ENCODE assay signal across 20 cellular contexts in the genomic region with DNA sequence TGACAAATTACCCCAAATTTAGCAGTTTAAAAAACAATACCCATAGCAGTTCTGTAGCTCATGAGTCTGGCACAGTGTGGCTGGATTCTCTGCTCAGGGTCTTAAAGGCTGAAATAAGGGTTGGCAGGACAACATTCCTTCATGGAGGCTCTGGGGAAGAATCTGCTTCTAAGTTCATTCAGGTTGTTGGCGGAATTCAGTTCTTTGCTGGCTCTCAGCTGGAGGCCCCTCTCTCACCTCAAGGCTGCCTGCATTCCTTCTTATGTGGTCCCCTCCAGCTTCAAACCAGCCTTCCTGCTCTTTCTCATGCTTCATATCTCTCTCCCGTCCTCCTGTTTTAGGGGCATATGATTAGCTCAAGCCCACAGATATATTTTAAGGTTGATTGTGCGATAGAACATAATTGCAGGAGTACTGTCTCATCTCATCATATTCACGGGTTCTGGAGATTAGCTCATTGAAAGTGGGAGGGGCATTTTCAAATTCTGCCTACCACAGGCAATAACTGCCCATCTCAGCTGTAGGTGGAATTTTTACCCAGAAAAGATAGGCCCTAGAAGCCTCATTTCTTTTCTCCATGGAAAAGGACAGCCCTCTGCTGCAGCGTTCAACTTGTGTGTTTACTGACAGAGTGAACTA. TPM values are rescaled to one million over a fixed set of nuclear protein-coding genes. Genes with fewer than 3 reads are reported as not detected.
DNase-seq lines count a peak whose midpoint lies in the region; ATAC-seq, FAIRE-seq and TF ChIP-seq lines count a peak whose summit lies in the region.
"Had no signal": no experiment of that assay in that cellular context is flagged by ENCODE, and none has a peak within 500 bp of the region (broad histone marks: within the 10 kb centered on the region; RNA-seq: fewer than 3 reads in every experiment).

No MANE protein-coding gene starts in this region.

- H3K27ac ChIP-seq in endothelial cell of umbilical vein (ENCODE audit: insufficient read depth, low read depth, low read length) (no peak overlapping the region), neutrophil (peak overlapping the region; percentile 79)
- H3K27ac ChIP-seq: epithelial cell of prostate, testis, WERI-Rb-1 had no signal

- H3K27me3 ChIP-seq in endothelial cell of umbilical vein (ENCODE audit: control insufficient read depth in 2 of 2, insufficient read depth in 2 of 2, low read length in 2 of 2) = no peaks in the 10 kb centered on the region
- H3K27me3 ChIP-seq in neutrophil = no peaks in the 10 kb centered on the region
- H3K27me3 ChIP-seq: gastroesophageal sphincter, testis had no signal

- no peaks in the 10 kb centered on the region for H3K9me1 ChIP-seq in endothelial cell of umbilical vein (replicated peaks; ENCODE audit: control insufficient read depth, extremely low read depth, insufficient read depth, low read length)

- intact Hi-C loops in activated naive CD4-positive, alpha-beta T cell treated with anti-CD3 and anti-CD28 coated beads for 36 hours (cut with micrococcal nuclease) = no loop called here
- intact Hi-C loops in endothelial cell of umbilical vein (cut with micrococcal nuclease) = no loop called here

- peaks cover 9% of the 10 kb centered on the region for H3K4me1 Mint-ChIP-seq in activated naive CD4-positive, alpha-beta T cell treated with anti-CD3 and anti-CD28 coated beads for 36 hours (ENCODE audit: low read depth)
- peaks cover 35% of the 10 kb centered on the region for H3K4me1 Mint-ChIP-seq in WTC11

- H3K4me3 Mint-ChIP-seq in activated naive CD4-positive, alpha-beta T cell treated with anti-CD3 and anti-CD28 coated beads for 36 hours = no peak overlapping the region
- no peak overlapping the region for H3K4me3 Mint-ChIP-seq in WTC11

- H4K20me1 ChIP-seq in endothelial cell of umbilical vein (replicated peaks; ENCODE audit: control insufficient read depth, extremely low read depth, insufficient read depth, low read length) = peaks cover 3% of the 10 kb centered on the region

- CTCF ChIA-PET in activated naive CD4-positive, alpha-beta T cell treated with anti-CD3 and anti-CD28 coated beads for 36 hours (lab: Charles Lee) = interaction anchor here (0.7 to 1.8 kb wide), 4 partner anchors 11 to 103 kb away, joined by 3 to 4 read pairs (median 3); no protein-coding TSS in a partner anchor
- CTCF ChIA-PET in WTC11 (lab: Charles Lee) (interaction anchor here (0.7 to 2.5 kb wide), 10 partner anchors 17 to 233 kb away, joined by 3 to 19 read pairs (median 5); no protein-coding TSS in a partner anchor), endothelial cell of umbilical vein (lab: Charles Lee) (interaction anchor here (0.8 to 1.4 kb wide), 2 partner anchors 27 to 63 kb away, joined by 3 to 5 read pairs; no protein-coding TSS in a partner anchor)

- no peak overlapping the region for H3K9ac ChIP-seq in endothelial cell of umbilical vein (replicated peaks; ENCODE audit: extremely low read depth, insufficient read depth, low read length)

- TF ChIP-seq CTCF in WTC11 (IDR thresholded peaks at IDR 0.05) (no peak), endothelial cell of umbilical vein (IDR thresholded peaks at IDR 0.05; ENCODE audit: extremely low read depth in 1 of 2, insufficient read depth in 1 of 2, low read depth in 1 of 2, low read length in 2 of 2) (no peak), neutrophil (IDR thresholded peaks at IDR 0.05) (no peak)

- no peak overlapping the region for H2AFZ ChIP-seq in endothelial cell of umbilical vein (ENCODE audit: low read depth, low read length)

- H3K36me3 Mint-ChIP-seq in activated naive CD4-positive, alpha-beta T cell treated with anti-CD3 and anti-CD28 coated beads for 36 hours (ENCODE audit: low read depth) = peaks cover 21% of the 10 kb centered on the region
- H3K36me3 Mint-ChIP-seq in WTC11 = peaks cover 45% of the 10 kb centered on the region

- no peak overlapping the region for H3K4me3 ChIP-seq in endothelial cell of umbilical vein (replicated peaks in 1 of 3; ENCODE audit: insufficient read depth in 1 of 3, low read depth in 1 of 3, low read length in 3 of 3)
- no peak overlapping the region for H3K4me3 ChIP-seq in neutrophil (ENCODE audit: low read depth in 1 of 2, low read length in 1 of 2)
- H3K4me3 ChIP-seq: gastroesophageal sphincter, psoas muscle, testis had no signal

- H3K9me3 Mint-ChIP-seq in activated naive CD4-positive, alpha-beta T cell treated with anti-CD3 and anti-CD28 coated beads for 36 hours = no peaks in the 10 kb centered on the region
- H3K9me3 Mint-ChIP-seq in WTC11 = no peaks in the 10 kb centered on the region

- no peaks in the 10 kb centered on the region for H3K27me3 Mint-ChIP-seq in activated naive CD4-positive, alpha-beta T cell treated with anti-CD3 and anti-CD28 coated beads for 36 hours (ENCODE audit: low read depth)
- no peaks in the 10 kb centered on the region for H3K27me3 Mint-ChIP-seq in WTC11 (ENCODE audit: low read depth)

- ATAC-seq in WTC11 = peak; percentile 50
- ATAC-seq in HG03108 (IDR thresholded peaks at IDR 0.05; ENCODE audit: unreplicated experiment) = no peak
- ATAC-seq in HG02973 (IDR thresholded peaks at IDR 0.05; ENCODE audit: unreplicated experiment) = no peak
- ATAC-seq: gastroesophageal sphincter, psoas muscle had no signal

- H3K4me1 ChIP-seq in endothelial cell of umbilical vein (ENCODE audit: control insufficient read depth, extremely low read depth, insufficient read depth, low read length) = peaks cover 14% of the 10 kb centered on the region
- peaks cover 67 to 69% of the 10 kb centered on the region in 2 experiments for H3K4me1 ChIP-seq in neutrophil (ENCODE audit: control insufficient read depth in 1 of 2, insufficient read depth in 1 of 2, low read depth in 1 of 2, low read length in 1 of 2)

- H3K27ac Mint-ChIP-seq in activated naive CD4-positive, alpha-beta T cell treated with anti-CD3 and anti-CD28 coated beads for 36 hours = peak overlapping the region; percentile 46
- peak overlapping the region; percentile 89 for H3K27ac Mint-ChIP-seq in WTC11

- H3K36me3 ChIP-seq in endothelial cell of umbilical vein (ENCODE audit: control insufficient read depth in 2 of 2, extremely low read depth in 1 of 2, insufficient read depth in 2 of 2, low read length in 2 of 2) (peaks cover 17 to 29% of the 10 kb centered on the region in 2 experiments), neutrophil (peaks cover 24% of the 10 kb centered on the region)

- no peak for FAIRE-seq in endothelial cell of umbilical vein (lab: Jason Lieb, UNC)
- FAIRE-seq: islet of Langerhans, RCC 7860 had no signal

- peak; percentile 22 for TF ChIP-seq POLR2A in endothelial cell of umbilical vein (IDR thresholded peaks at IDR 0.05; ENCODE audit: low read depth, low read length)

- dilution Hi-C loops in endothelial cell of umbilical vein (cut with MboI; ENCODE audit: extremely low pct_ligation_motif_present, low sequenced_read_pairs) = no loop called here

- H3K9me3 ChIP-seq in endothelial cell of umbilical vein (replicated peaks; ENCODE audit: control insufficient read depth, insufficient read depth, low read length) = no peaks in the 10 kb centered on the region
- no peaks in the 10 kb centered on the region for H3K9me3 ChIP-seq in neutrophil
- H3K9me3 ChIP-seq: gastroesophageal sphincter, psoas muscle, testis had no signal

- H3K4me2 ChIP-seq in endothelial cell of umbilical vein (ENCODE audit: insufficient read depth, low read length) = no peak overlapping the region

- no peak for DNase-seq in activated naive CD4-positive, alpha-beta T cell treated with anti-CD3 and anti-CD28 coated beads for 36 hours
- no peak for DNase-seq in activated naive CD4-positive, alpha-beta T cell treated with Interleukin-2 at 50 U/mL for 16 hours
- DNase-seq in WTC11 (ENCODE audit: low spot score) = no peak
- DNase-seq in endothelial cell of umbilical vein (ENCODE audit: low read depth, low spot score) = no peak
- no peak for DNase-seq in stimulated activated CD4-positive, alpha-beta T cell treated with anti-CD3 and anti-CD28 coated beads, Interleukin-4, amount 100 ng/mL, for 24 hours
- DNase-seq: NCI-H1694, NCI-H524, psoas muscle, testis, WERI-Rb-1 had no signal

- peaks cover 15% of the 10 kb centered on the region for H3K79me2 ChIP-seq in endothelial cell of umbilical vein (ENCODE audit: control insufficient read depth, insufficient read depth, low read length)

- BruUV-seq in endothelial cell of umbilical vein (replicated peaks; lab: Mats Ljungman, UMichigan) = TSS peak; percentile 2

- POLR2A ChIA-PET in WTC11 (lab: Charles Lee) (interaction anchor here (0.6 to 1.3 kb wide), 4 partner anchors 16 to 102 kb away, joined by 3 to 4 read pairs (median 3); partner anchors contain the start of gene SS18L2), endothelial cell of umbilical vein (lab: Charles Lee) (no interaction called here)

RNA-seq across cellular contexts. Expression of gene ZBTB47, which starts 5.6 kb away (rescaled TPM):
- total RNA-seq in activated naive CD4-positive, alpha-beta T cell treated with anti-CD3 and anti-CD28 coated beads for 36 hours = 1 to 10 TPM in 1 of 2 experiments, under 1 TPM in 1; 0.55 to 1.0 TPM
- total RNA-seq in WTC11 (2021) = 5.2 to 5.9 TPM (median 5.6 TPM) in 3 replicates
- total RNA-seq in endothelial cell of umbilical vein = 13.0 and 14.5 TPM in 2 replicates
- 10.6 and 13.2 TPM in 2 replicates for polyA plus RNA-seq in endothelial cell of umbilical vein
- polyA plus RNA-seq in endothelial cell of umbilical vein (2011; cell fraction: cytosol; rRNA removed) = 7.2 and 9.3 TPM in 2 replicates
- polyA plus RNA-seq in endothelial cell of umbilical vein (2011; cell fraction: nucleus; rRNA removed) = 13.6 and 17.0 TPM in 2 replicates
- 6.8 and 10.4 TPM in 2 replicates for polyA plus RNA-seq in endothelial cell of umbilical vein (2012)
- 13.2 and 16.9 TPM in 2 replicates for polyA minus RNA-seq in endothelial cell of umbilical vein
- 10.4 TPM for polyA minus RNA-seq in endothelial cell of umbilical vein (2011; cell fraction: cytosol; rRNA and poly(A)+ RNA removed)
- polyA minus RNA-seq in endothelial cell of umbilical vein (2011; cell fraction: nucleus; rRNA and poly(A)+ RNA removed) = 7.6 and 13.3 TPM in 2 replicates

RNA-seq across cellular contexts. Expression of gene KLHL40, which starts 37.4 kb away (rescaled TPM):
- not detected for total RNA-seq in activated naive CD4-positive, alpha-beta T cell treated with anti-CD3 and anti-CD28 coated beads for 36 hours
- total RNA-seq in WTC11 (2021) (not detected in 3 replicates), endothelial cell of umbilical vein (not detected in 2 replicates)
- polyA plus RNA-seq in endothelial cell of umbilical vein = not detected in 2 replicates
- not detected in 2 replicates for polyA plus RNA-seq in endothelial cell of umbilical vein (2011; cell fraction: cytosol; rRNA removed)
- not detected in 2 replicates for polyA plus RNA-seq in endothelial cell of umbilical vein (2011; cell fraction: nucleus; rRNA removed)
- polyA plus RNA-seq in endothelial cell of umbilical vein (2012) = not detected in 2 replicates
- polyA minus RNA-seq in endothelial cell of umbilical vein = not detected in 2 replicates
- not detected for polyA minus RNA-seq in endothelial cell of umbilical vein (2011; cell fraction: cytosol; rRNA and poly(A)+ RNA removed)
- not detected in 2 replicates for polyA minus RNA-seq in endothelial cell of umbilical vein (2011; cell fraction: nucleus; rRNA and poly(A)+ RNA removed)
- total RNA-seq: A172, gastroesophageal sphincter, mucosa of gallbladder had no signal

RNA-seq across cellular contexts. Expression of gene NKTR, which starts 47.5 kb away (rescaled TPM):
- 10 to 100 TPM; 62.1 to 65.9 TPM for total RNA-seq in activated naive CD4-positive, alpha-beta T cell treated with anti-CD3 and anti-CD28 coated beads for 36 hours
- total RNA-seq in WTC11 (2021) (76.4 to 89.3 TPM (median 82.3 TPM) in 3 replicates), endothelial cell of umbilical vein (92.6 and 99.0 TPM in 2 replicates)
- polyA plus RNA-seq in endothelial cell of umbilical vein = 22.3 and 27.4 TPM in 2 replicates
- 8.7 and 14.4 TPM in 2 replicates for polyA plus RNA-seq in endothelial cell of umbilical vein (2011; cell fraction: cytosol; rRNA removed)
- 257 and 378 TPM in 2 replicates for polyA plus RNA-seq in endothelial cell of umbilical vein (2011; cell fraction: nucleus; rRNA removed)
- 35.0 and 49.7 TPM in 2 replicates for polyA plus RNA-seq in endothelial cell of umbilical vein (2012)
- 51.7 and 60.7 TPM in 2 replicates for polyA minus RNA-seq in endothelial cell of umbilical vein
- 23.9 TPM for polyA minus RNA-seq in endothelial cell of umbilical vein (2011; cell fraction: cytosol; rRNA and poly(A)+ RNA removed)
- 197 and 292 TPM in 2 replicates for polyA minus RNA-seq in endothelial cell of umbilical vein (2011; cell fraction: nucleus; rRNA and poly(A)+ RNA removed)

RNA-seq across cellular contexts. Expression of gene HHATL, which starts 54.7 kb away (rescaled TPM):
- not detected for total RNA-seq in activated naive CD4-positive, alpha-beta T cell treated with anti-CD3 and anti-CD28 coated beads for 36 hours
- total RNA-seq in WTC11 (2021) (0.21 to 0.92 TPM (median 0.60 TPM) in 3 replicates), endothelial cell of umbilical vein (not detected in 2 replicates)
- 0.11 TPM in 1 of 2 replicates, not detected in the other for polyA plus RNA-seq in endothelial cell of umbilical vein
- not detected in 2 replicates for polyA plus RNA-seq in endothelial cell of umbilical vein (2011; cell fraction: cytosol; rRNA removed)
- polyA plus RNA-seq in endothelial cell of umbilical vein (2011; cell fraction: nucleus; rRNA removed) = not detected in 2 replicates
- not detected in 2 replicates for polyA plus RNA-seq in endothelial cell of umbilical vein (2012)
- not detected in 2 replicates for polyA minus RNA-seq in endothelial cell of umbilical vein
- polyA minus RNA-seq in endothelial cell of umbilical vein (2011; cell fraction: cytosol; rRNA and poly(A)+ RNA removed) = not detected
- not detected in 2 replicates for polyA minus RNA-seq in endothelial cell of umbilical vein (2011; cell fraction: nucleus; rRNA and poly(A)+ RNA removed)
- total RNA-seq: A172, cerebellum had no signal

RNA-seq across cellular contexts. Expression of gene SS18L2, which starts 57.3 kb away (rescaled TPM):
- 10 to 100 TPM; 38.8 to 39.1 TPM for total RNA-seq in activated naive CD4-positive, alpha-beta T cell treated with anti-CD3 and anti-CD28 coated beads for 36 hours
- total RNA-seq in WTC11 (2021) (52.9 to 65.0 TPM (median 62.6 TPM) in 3 replicates), endothelial cell of umbilical vein (28.6 and 32.4 TPM in 2 replicates)
- polyA plus RNA-seq in endothelial cell of umbilical vein = 14.5 and 20.3 TPM in 2 replicates
- polyA plus RNA-seq in endothelial cell of umbilical vein (2011; cell fraction: cytosol; rRNA removed) = 29.4 and 29.9 TPM in 2 replicates
- 14.6 and 18.4 TPM in 2 replicates for polyA plus RNA-seq in endothelial cell of umbilical vein (2011; cell fraction: nucleus; rRNA removed)
- polyA plus RNA-seq in endothelial cell of umbilical vein (2012) = 34.1 and 53.8 TPM in 2 replicates
- polyA minus RNA-seq in endothelial cell of umbilical vein = 11.7 and 19.5 TPM in 2 replicates
- 12.2 TPM for polyA minus RNA-seq in endothelial cell of umbilical vein (2011; cell fraction: cytosol; rRNA and poly(A)+ RNA removed)
- polyA minus RNA-seq in endothelial cell of umbilical vein (2011; cell fraction: nucleus; rRNA and poly(A)+ RNA removed) = 3.1 and 7.0 TPM in 2 replicates
